1 cellular context compared by ENCODE assay signal in the genomic region with DNA sequence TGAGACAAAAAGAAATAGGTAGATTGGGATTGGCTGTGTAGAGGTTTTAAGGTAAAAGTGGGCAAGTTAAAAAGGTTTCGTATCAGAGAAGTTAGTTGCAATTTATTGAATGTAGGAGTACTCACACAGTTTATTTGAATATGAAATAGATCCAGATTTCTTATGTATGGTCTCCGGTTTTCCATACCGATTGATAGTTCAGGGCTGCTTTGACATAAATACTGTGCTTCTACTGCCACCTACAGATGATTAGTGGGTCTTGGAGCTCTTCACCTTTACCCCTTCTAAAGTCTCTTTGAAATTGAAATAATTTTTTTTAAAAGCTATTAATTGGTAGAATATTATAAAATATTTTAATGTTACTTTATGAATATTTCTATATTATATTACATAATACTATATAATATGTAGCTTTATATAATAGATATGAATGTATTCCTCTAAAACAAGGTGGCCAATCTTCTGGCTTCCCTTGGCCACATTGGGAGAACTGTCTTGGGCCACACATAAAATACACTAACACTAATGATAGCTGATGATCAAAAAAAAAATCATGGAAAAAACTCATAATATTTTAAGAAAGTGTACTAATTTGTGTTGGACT.
A peak's percentile ranks its signal among the peaks of the same experiment; 100 is the strongest.
TF ChIP-seq lines count a peak whose summit lies in the region.

No MANE protein-coding gene starts in this region.

TF ChIP-seq in IMR-90, 13 proteins besides CTCF, POLR2A, EP300 and RAD21:
- TF ChIP-seq RFX5 (IDR thresholded peaks at IDR 0.05; ENCODE audit: low read depth, low read length) (no peak), SMC3 (IDR thresholded peaks at IDR 0.05; ENCODE audit: low read depth, low read length) (peak; percentile 74), CEBPB (IDR thresholded peaks at IDR 0.05; ENCODE audit: low read depth, low read length) (no peak)
